8 cellular contexts compared by ENCODE assay signal in genomic region chr21:38669186-38669585, GRCh38.
DNase-seq lines count a peak whose midpoint lies in the region; ATAC-seq, FAIRE-seq and TF ChIP-seq lines count a peak whose summit lies in the region.
"Had no signal": no experiment of that assay in that cellular context is flagged by ENCODE, and none has a peak within 500 bp of the region (broad histone marks: within the 10 kb centered on the region; RNA-seq: fewer than 3 reads in every experiment).

No MANE protein-coding gene starts in this region.

- H3K27me3 Mint-ChIP-seq in neural crest cell (ENCODE audit: low read depth) = peaks cover 26% of the 10 kb centered on the region

- H2AFZ ChIP-seq in GM12878 (ENCODE audit: control insufficient read depth, low read depth, low read length) = no peak overlapping the region

- TF ChIP-seq EP300 in GM12878 (IDR thresholded peaks at IDR 0.05; ENCODE audit: borderline replicate concordance in 1 of 2, control insufficient read depth in 1 of 2, low read depth in 2 of 2, low read length in 2 of 2) = no peak

- TF ChIP-seq POLR2A in NB4 (IDR thresholded peaks at IDR 0.05; ENCODE audit: extremely low read depth, insufficient read length) (no peak), GM12878 (IDR thresholded peaks at IDR 0.05; ENCODE audit: low read depth, low read length) (no peak)

- H3K9me3 ChIP-seq in GM12878 (replicated peaks; ENCODE audit: control insufficient read depth, insufficient read depth, low read length) = no peaks in the 10 kb centered on the region

- H3K4me3 ChIP-seq in GM12865 (ENCODE audit: low read depth, low read length) (no peak overlapping the region), NB4 (ENCODE audit: low read depth, low read length) (no peak overlapping the region), GM12878 (no peak overlapping the region)
- H3K4me3 ChIP-seq: SJCRH30 had no signal

- no peaks in the 10 kb centered on the region for H3K79me2 ChIP-seq in GM12878 (ENCODE audit: control insufficient read depth, insufficient read depth, low read length)

- peak; percentile 33 for TF ChIP-seq RAD21 in GM12878 (IDR thresholded peaks at IDR 0.05; ENCODE audit: insufficient read depth, low read depth, low read length)

- H3K27ac ChIP-seq in GM12878 (ENCODE audit: control insufficient read depth, insufficient read depth) = no peak overlapping the region
- H3K27ac ChIP-seq: SJCRH30 had no signal

- no peak overlapping the region for H3K27ac Mint-ChIP-seq in neural crest cell (ENCODE audit: unreplicated experiment)

- no peak for FAIRE-seq in GM12878 (lab: Jason Lieb, UNC)

- ATAC-seq in GM12878 = peak; percentile 51; the same call in 2 of the 3 replicates

- no peak overlapping the region for H3K4me2 ChIP-seq in GM12878 (ENCODE audit: control insufficient read depth, insufficient read depth)

- H3K36me3 Mint-ChIP-seq in neural crest cell (ENCODE audit: low read depth) = no peaks in the 10 kb centered on the region

- peaks cover 4% of the 10 kb centered on the region for H3K4me1 Mint-ChIP-seq in neural crest cell

- SMC1A ChIA-PET in GM12878 (lab: Charles Lee; ENCODE audit: uncharacterized antibody, unreplicated experiment) = interaction anchor here (1.1 to 1.3 kb wide), 2 partner anchors 9 to 468 kb away, joined by 3 to 6 read pairs; no protein-coding TSS in a partner anchor

- intact Hi-C loops in GM12878 (cut with micrococcal nuclease; ENCODE audit: unreplicated experiment) = no loop called here

- no peaks in the 10 kb centered on the region for H3K36me3 ChIP-seq in GM12878 (ENCODE audit: control insufficient read depth in 2 of 2, insufficient read depth in 2 of 2, low read length in 1 of 2)
- H3K36me3 ChIP-seq: SJCRH30 had no signal

- in situ Hi-C loops in GM12878 (cut with MboI) = no loop called here

- H3K4me1 ChIP-seq in GM12878 (ENCODE audit: control insufficient read depth, insufficient read depth, low read length) = no peaks in the 10 kb centered on the region
- H3K4me1 ChIP-seq: SJCRH30 had no signal

- H3K9ac ChIP-seq in GM12878 (ENCODE audit: control insufficient read depth, insufficient read depth, low read length) = no peak overlapping the region

- POLR2A ChIA-PET in GM12878 (lab: Charles Lee) = no interaction called here

- peak; percentile 19 for TF ChIP-seq CTCF in GM12865 (IDR thresholded peaks at IDR 0.05; ENCODE audit: insufficient read depth, low read depth, low read length, missing control alignments)
- peak; percentile 36 for TF ChIP-seq CTCF in NB4 (IDR thresholded peaks at IDR 0.05; ENCODE audit: low read depth, low read length)
- peak; percentile 23 to 33 (median 31); a peak in 2 of 6 replicates for TF ChIP-seq CTCF in GM12878 (IDR thresholded peaks at IDR 0.05 in 2 of 3, conservative IDR thresholded peaks at IDR 0.05 in 1 of 3; ENCODE audit: control insufficient read depth in 2 of 3, extremely low read depth in 1 of 3, insufficient read depth in 1 of 3, low read depth in 3 of 3, low read length in 3 of 3)
- TF ChIP-seq CTCF in neural crest cell (conservative IDR thresholded peaks at IDR 0.05) = peak; percentile 58

- BruUV-seq in GM12878 (replicated peaks; lab: Mats Ljungman, UMichigan) = no TSS peak

- no peaks in the 10 kb centered on the region; a peak in 1 of 4 replicates for H3K27me3 ChIP-seq in GM12878 (replicated peaks in 1 of 2; ENCODE audit: control insufficient read depth in 2 of 2, insufficient read depth in 2 of 2, low read length in 1 of 2)

- RAD21 ChIA-PET in GM12878 (lab: Charles Lee; ENCODE audit: unreplicated experiment) = no interaction called here

- CTCF ChIA-PET in GM12878 (lab: Yijun Ruan, JAX) = interaction anchor here (0.6 to 1.1 kb wide), 3 partner anchors 11 to 468 kb away, joined by 3 to 4 read pairs (median 3); no protein-coding TSS in a partner anchor

- H3K4me3 Mint-ChIP-seq in neural crest cell = no peak overlapping the region

- H3K9me3 Mint-ChIP-seq in neural crest cell = no peaks in the 10 kb centered on the region

- DNase-seq in GM12865 (ENCODE audit: low read depth) = peak; percentile 23
- DNase-seq in NB4 (ENCODE audit: low read depth) = peak; percentile 33
- DNase-seq in GM12878 (ENCODE audit: low read depth, low spot score) = no peak
- DNase-seq in neural crest cell (ENCODE audit: low read depth, low spot score) = no peak
- no peak for DNase-seq in activated CD8-positive, alpha-beta memory T cell treated with anti-CD3 and anti-CD28 coated beads, Interleukin-2, amount 50 U/mL, for 4 hours
- no peak for DNase-seq in GM19238 (ENCODE audit: insufficient read length, low spot score)
- DNase-seq in NCI-H446 treated with DMSO at 0.1 percent for 48 hours (lab: John Stamatoyannopoulos, UW) = no peak

- WGBS in GM12878 (ENCODE audit: insufficient coverage, insufficient replicate concordance, low lambda C conversion rate, missing lambda C conversion rate) = 27% methylated on average over 6 of the region's 6 CpGs

- H4K20me1 ChIP-seq in GM12878 (ENCODE audit: control insufficient read depth, insufficient read depth) = no peaks in the 10 kb centered on the region

TF ChIP-seq in GM12878, 131 proteins besides CTCF, POLR2A, EP300 and RAD21:
- TF ChIP-seq MYC (IDR thresholded peaks at IDR 0.05; ENCODE audit: insufficient read depth, insufficient read length, insufficient replicate concordance, low read length, severe bottlenecking) (no peak), SMC3 (IDR thresholded peaks at IDR 0.05; ENCODE audit: borderline replicate concordance, low read length) (peak; percentile 22; the same call in 1 of the 2 replicates), MTA2 (IDR thresholded peaks at IDR 0.05; ENCODE audit: low read depth) (no peak), NFIC (IDR thresholded peaks at IDR 0.05; ENCODE audit: low read depth, low read length) (no peak)
TF ChIP-seq in GM12878: peak in this region for 1.

Comparison
In these comparisons a context has a peak if more than half of its experiments do, and no peak if none do; other contexts are left out.
1. DNase-seq: peak in GM12865 (single experiment) and NB4 (single experiment); none in GM12878 (single experiment), neural crest cell (single experiment), activated CD8-positive, alpha-beta memory T cell treated with anti-CD3 and anti-CD28 coated beads, Interleukin-2, amount 50 U/mL, for 4 hours (single experiment), GM19238 (single experiment) and NCI-H446 treated with DMSO at 0.1 percent for 48 hours (single experiment).
2. Peak in every context shown above with its lines, with median percentiles within 50 percentile points of each other: CTCF ChIP-seq.